Comparison of ENCODE assay signal across 13 cellular contexts in genomic region chr9:108473209-108474112, GRCh38.
DNase-seq lines count a peak whose midpoint lies in the region; ATAC-seq and TF ChIP-seq lines count a peak whose summit lies in the region.
"Had no signal": no experiment of that assay in that cellular context is flagged by ENCODE, and none has a peak within 500 bp of the region (broad histone marks: within the 10 kb centered on the region; RNA-seq: fewer than 3 reads in every experiment).

No MANE protein-coding gene starts in this region.

- H3K4me2 ChIP-seq in PC-9 = peak overlapping the region; percentile 71

- intact Hi-C loops in PC-9 (cut with micrococcal nuclease; ENCODE audit: unreplicated experiment) = loop anchor here (2.0 to 10.0 kb wide), 5 partner anchors 29 to 989 kb away; partner anchors contain the start of gene KLF4

- no peaks in the 10 kb centered on the region for H3K27me3 ChIP-seq in PC-9 (ENCODE audit: insufficient read depth, low read depth)
- H3K27me3 ChIP-seq: left lung had no signal

- peaks cover 57% of the 10 kb centered on the region for H3K4me1 ChIP-seq in PC-9 (replicated peaks; ENCODE audit: insufficient read depth)

- H3F3A ChIP-seq in PC-9 (ENCODE audit: insufficient read depth, low read depth) = peaks cover 34% of the 10 kb centered on the region

- CTCF ChIA-PET in PC-9 (lab: Charles Lee) = no interaction called here

- H2AFZ ChIP-seq in PC-9 = no peak overlapping the region

- no peaks in the 10 kb centered on the region for H3K9me3 ChIP-seq in PC-9 (ENCODE audit: insufficient read depth, low read depth)
- H3K9me3 ChIP-seq: left lung had no signal

- ATAC-seq in esophagus mucosa = no peak
- ATAC-seq: left lung had no signal

- H3K79me2 ChIP-seq in PC-9 (ENCODE audit: low read depth) = no peaks in the 10 kb centered on the region

- H3K36me3 ChIP-seq in PC-9 (ENCODE audit: low read depth) = no peaks in the 10 kb centered on the region
- H3K36me3 ChIP-seq: left lung had no signal

- H3K4me3 ChIP-seq in PC-9 (peak overlapping the region; percentile 32; the same call in 1 of the 2 replicates), fibroblast of the aortic adventitia (ENCODE audit: low read depth, low read length) (no peak overlapping the region)
- H3K4me3 ChIP-seq: left lung had no signal

- DNase-seq in DMS 273 (lab: John Stamatoyannopoulos, UW; ENCODE audit: unreplicated experiment) = peak; percentile 23
- no peak for DNase-seq in DMS 273 treated with DMSO at 0.1 percent for 48 hours (lab: John Stamatoyannopoulos, UW)
- DNase-seq in PC-9 = peak; percentile 69 to 86
- peak; percentile 95 for DNase-seq in fibroblast of the aortic adventitia (ENCODE audit: low read depth)
- peak; percentile 79 for DNase-seq in stromal cell of bone marrow (ENCODE audit: low read depth)
- no peak for DNase-seq in mucosa of gallbladder (ENCODE audit: low spot score)
- DNase-seq in activated naive CD4-positive, alpha-beta T cell treated with Interleukin-2 at 50 U/mL for 16 hours = no peak
- DNase-seq: 8988T; activated CD4-positive, CD25-positive, alpha-beta regulatory T cell treated with anti-CD3 and anti-CD28 coated beads, Interleukin-2, amount 50 U/mL, for 72 hours; aorta; left lung; NCI-H1694 had no signal

- POLR2A ChIA-PET in PC-9 (lab: Charles Lee; ENCODE audit: unreplicated experiment) = interaction anchor here (0.6 kb wide), 1 partner anchor 30 kb away, joined by 4 read pairs; no protein-coding TSS in a partner anchor

- BruUV-seq in PC-9 (replicated peaks; lab: Mats Ljungman, UMichigan) = no TSS peak

- peak overlapping the region; percentile 85 for H3K27ac ChIP-seq in PC-9
- H3K27ac ChIP-seq: left lung had no signal

- H4K20me1 ChIP-seq in PC-9 (ENCODE audit: insufficient read depth) = no peaks in the 10 kb centered on the region

- TF ChIP-seq CTCF in PC-9 (conservative IDR thresholded peaks at IDR 0.05) (no peak), fibroblast of the aortic adventitia (IDR thresholded peaks at IDR 0.05; ENCODE audit: insufficient read depth, low read length) (no peak)

- H3K9me2 ChIP-seq in PC-9 (ENCODE audit: insufficient read depth) = no peaks in the 10 kb centered on the region

Comparison
In these comparisons a context has a peak if more than half of its experiments do, and no peak if none do; other contexts are left out.
1. DNase-seq: peak in DMS 273 (single experiment), PC-9 (2 of 2), fibroblast of the aortic adventitia (single experiment) and stromal cell of bone marrow (single experiment); none in DMS 273 treated with DMSO at 0.1 percent for 48 hours (single experiment), mucosa of gallbladder (single experiment) and activated naive CD4-positive, alpha-beta T cell treated with Interleukin-2 at 50 U/mL for 16 hours (single experiment).